Comparison of ENCODE assay signal across 6 cellular contexts in the genomic region with DNA sequence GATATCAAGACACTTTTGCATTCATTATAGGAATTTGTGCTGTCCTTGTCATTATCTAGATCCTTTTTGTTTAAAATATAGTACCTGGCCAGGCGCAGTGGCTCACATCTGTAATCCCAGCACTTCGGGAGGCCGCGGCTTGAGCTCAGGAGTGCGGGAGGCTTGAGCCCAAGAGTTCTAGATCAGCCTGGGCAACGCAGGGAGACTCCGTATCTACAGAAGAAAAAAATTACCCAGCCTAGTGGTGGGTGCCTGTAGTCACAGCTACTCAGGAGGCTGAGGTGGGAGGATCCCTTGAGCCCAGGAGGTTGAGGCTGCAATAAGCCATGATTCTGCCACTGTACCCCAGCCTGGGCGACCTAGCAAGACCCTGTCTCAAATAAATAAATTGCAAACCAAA. TPM values are rescaled to one million over a fixed set of nuclear protein-coding genes. Genes with fewer than 3 reads are reported as not detected.
DNase-seq lines count a peak whose midpoint lies in the region; ATAC-seq and TF ChIP-seq lines count a peak whose summit lies in the region.

No MANE protein-coding gene starts in this region.

- TF ChIP-seq POLR2A in upper lobe of left lung (IDR thresholded peaks at IDR 0.05) (no peak), thyroid gland (IDR thresholded peaks at IDR 0.05) (no peak)

- peak; percentile 51 to 64 for ATAC-seq in upper lobe of left lung (ENCODE audit: low FRiP score in 2 of 2)

- H3K9me2 ChIP-seq in SK-N-SH: no peaks in the 10 kb centered on the region

- no peaks in the 10 kb centered on the region for H3K36me3 ChIP-seq in SK-N-SH (replicated peaks in 1 of 2; ENCODE audit: control insufficient read depth in 1 of 2, insufficient read depth in 2 of 2, low read length in 1 of 2)
- H3K36me3 ChIP-seq in left ventricle myocardium inferior: no peaks in the 10 kb centered on the region
- H3K36me3 ChIP-seq in upper lobe of left lung: no peaks in the 10 kb centered on the region
- no peaks in the 10 kb centered on the region for H3K36me3 ChIP-seq in thyroid gland

- H3K4me3 ChIP-seq in GM12865 (ENCODE audit: low read depth, low read length): peak overlapping the region; percentile 91
- H3K4me3 ChIP-seq in SK-N-SH (ENCODE audit: low read depth in 2 of 2, low read length in 1 of 2): peak overlapping the region; percentile 78 to 94; a peak in 3 of 4 replicates
- H3K4me3 ChIP-seq in left ventricle myocardium inferior: peak overlapping the region; percentile 75
- H3K4me3 ChIP-seq in upper lobe of left lung: peak overlapping the region in 3 of 4 donors; percentile 71 to 95 (median 81)
- H3K4me3 ChIP-seq in thyroid gland (replicated peaks in 1 of 3): peak overlapping the region in 1 of 3 donors; percentile 66

- DNase-seq in GM12865 (ENCODE audit: low read depth) (no peak), SK-N-SH (no peak), left ventricle myocardium inferior (no peak), upper lobe of left lung (peak in 1 of 2 donors; percentile 32), hypothalamus (lab: John Stamatoyannopoulos, UW) (no peak), thyroid gland (no peak)

- no peaks in the 10 kb centered on the region for H3K9me3 ChIP-seq in SK-N-SH
- no peaks in the 10 kb centered on the region for H3K9me3 ChIP-seq in left ventricle myocardium inferior (replicated peaks)
- no peaks in the 10 kb centered on the region for H3K9me3 ChIP-seq in upper lobe of left lung
- no peaks in the 10 kb centered on the region for H3K9me3 ChIP-seq in thyroid gland

- whole genome bisulfite sequencing in SK-N-SH (ENCODE audit: low lambda C conversion rate): 80% methylated on average over 8 of the region's 8 CpGs
- WGBS in upper lobe of left lung, 2 donors: 73 to 81% methylated on average over 8 of the region's 8 CpGs
- WGBS in thyroid gland, 2 donors: 89 to 95% methylated on average over 8 of the region's 8 CpGs

- intact Hi-C loops in left ventricle myocardium inferior (cut with micrococcal nuclease) (no loop called here), thyroid gland (cut with DNase I) (no loop called here)

- no peak for TF ChIP-seq CTCF in GM12865 (IDR thresholded peaks at IDR 0.05; ENCODE audit: insufficient read depth, low read depth, low read length, missing control alignments)
- peak; percentile 36; the same call in 1 of the 2 replicates for TF ChIP-seq CTCF in SK-N-SH (IDR thresholded peaks at IDR 0.05)
- TF ChIP-seq CTCF in left ventricle myocardium inferior (IDR thresholded peaks at IDR 0.05; ENCODE audit: borderline replicate concordance): peak; percentile 29
- TF ChIP-seq CTCF in upper lobe of left lung (IDR thresholded peaks at IDR 0.05): peak in 5 of 6 experiments; percentile 18 to 50 (median 23)
- peak in 3 of 6 experiments; percentile 5 to 29 (median 23) for TF ChIP-seq CTCF in thyroid gland (IDR thresholded peaks at IDR 0.05)

- TF ChIP-seq EP300 in SK-N-SH (IDR thresholded peaks at IDR 0.05; ENCODE audit: borderline replicate concordance in 1 of 2, low read depth in 1 of 2, low read length in 1 of 2) (no peak), upper lobe of left lung (IDR thresholded peaks at IDR 0.05) (no peak)

- peak overlapping the region in 1 of 2 experiments; percentile 56; a peak in 1 of 4 replicates for H3K27ac ChIP-seq in SK-N-SH (ENCODE audit: low read depth in 2 of 2, low read length in 1 of 2)
- H3K27ac ChIP-seq in left ventricle myocardium inferior (replicated peaks): peak overlapping the region; percentile 83
- H3K27ac ChIP-seq in upper lobe of left lung: peak overlapping the region; percentile 2 to 76 (median 63)
- peak overlapping the region in 1 of 3 donors; percentile 62 for H3K27ac ChIP-seq in thyroid gland

- POLR2A ChIA-PET in SK-N-SH (lab: Yijun Ruan, JAX): no interaction called here

- no peak overlapping the region for H3K9ac ChIP-seq in SK-N-SH

- no peaks in the 10 kb centered on the region for H3K27me3 ChIP-seq in SK-N-SH (ENCODE audit: insufficient read depth)
- H3K27me3 ChIP-seq in left ventricle myocardium inferior (ENCODE audit: low read depth): no peaks in the 10 kb centered on the region
- H3K27me3 ChIP-seq in upper lobe of left lung: no peaks in the 10 kb centered on the region
- H3K27me3 ChIP-seq in thyroid gland: no peaks in the 10 kb centered on the region

- peaks cover 4% of the 10 kb centered on the region in 2 experiments; a peak in 2 of 4 replicates for H3K4me1 ChIP-seq in SK-N-SH (ENCODE audit: control insufficient read depth in 1 of 2, insufficient read depth in 2 of 2, low read depth in 1 of 2, low read length in 1 of 2)
- peaks cover 14% of the 10 kb centered on the region for H3K4me1 ChIP-seq in left ventricle myocardium inferior
- H3K4me1 ChIP-seq in upper lobe of left lung: peaks cover 5 to 12% (median 9%) of the 10 kb centered on the region in 4 donors
- peaks cover 0 to 6% of the 10 kb centered on the region in 2 donors for H3K4me1 ChIP-seq in thyroid gland

- CTCF ChIA-PET in SK-N-SH (lab: Yijun Ruan, JAX): interaction anchor here (1.0 to 1.5 kb wide), 4 partner anchors 25 to 82 kb away, joined by 3 to 4 read pairs (median 3); partner anchors contain the start of gene AVPI1

- peaks cover 6% of the 10 kb centered on the region for H3F3A ChIP-seq in SK-N-SH (replicated peaks; ENCODE audit: insufficient read depth)

- H3K4me2 ChIP-seq in SK-N-SH: peak overlapping the region; percentile 69

- H2AFZ ChIP-seq in SK-N-SH (ENCODE audit: low read depth): peak overlapping the region; percentile 90

- peaks cover 17% of the 10 kb centered on the region for H3K79me2 ChIP-seq in SK-N-SH (ENCODE audit: insufficient read depth)

- no peak for TF ChIP-seq RAD21 in SK-N-SH (IDR thresholded peaks at IDR 0.05; ENCODE audit: low read length)

- H4K20me1 ChIP-seq in SK-N-SH (ENCODE audit: insufficient read depth): no peaks in the 10 kb centered on the region

TF ChIP-seq in SK-N-SH, 30 proteins besides CTCF, POLR2A, EP300 and RAD21:
- no peak for TF ChIP-seq JUND (IDR thresholded peaks at IDR 0.05)
TF ChIP-seq in SK-N-SH: peak in this region for 0.

RNA-seq across cellular contexts. Expression of gene MORN4, which starts 0.6 kb away (rescaled TPM):
- polyA plus RNA-seq in SK-N-SH (2012; rRNA removed): 31.4 and 31.7 TPM in 2 replicates
- polyA plus RNA-seq in SK-N-SH (2012; cell fraction: cytosol; rRNA removed): 32.9 and 36.8 TPM in 2 replicates
- 14.5 and 19.6 TPM in 2 replicates for polyA plus RNA-seq in SK-N-SH (2012; cell fraction: nucleus; rRNA removed)
- total RNA-seq in left ventricle myocardium inferior: 13.9 TPM
- 1 to 10 TPM; 1.3 to 7.7 (median 3.2) TPM for total RNA-seq in upper lobe of left lung
- total RNA-seq in thyroid gland: 10 to 100 TPM in 2 of 4 donors, 1 to 10 TPM in 2; 4.6 to 18.9 (median 9.7) TPM

RNA-seq across cellular contexts. Expression of gene PI4K2A, which starts 6.5 kb away (rescaled TPM):
- 23.8 and 31.4 TPM in 2 replicates for polyA plus RNA-seq in SK-N-SH (2012; rRNA removed)
- 18.2 and 23.3 TPM in 2 replicates for polyA plus RNA-seq in SK-N-SH (2012; cell fraction: cytosol; rRNA removed)
- 22.7 and 27.9 TPM in 2 replicates for polyA plus RNA-seq in SK-N-SH (2012; cell fraction: nucleus; rRNA removed)
- total RNA-seq in left ventricle myocardium inferior (12.4 TPM), upper lobe of left lung (10 to 100 TPM; 22.0 to 34.4 (median 28.6) TPM), thyroid gland (10 to 100 TPM; 19.9 to 31.3 (median 24.1) TPM)

RNA-seq across cellular contexts. Expression of gene C10orf62, which starts 44.4 kb away (rescaled TPM):
- polyA plus RNA-seq in SK-N-SH (2012; rRNA removed): 0.07 and 0.19 TPM in 2 replicates
- polyA plus RNA-seq in SK-N-SH (2012; cell fraction: cytosol; rRNA removed): 0.05 TPM in 1 of 2 replicates, not detected in the other
- polyA plus RNA-seq in SK-N-SH (2012; cell fraction: nucleus; rRNA removed): 0.56 and 0.96 TPM in 2 replicates
- total RNA-seq in left ventricle myocardium inferior (1.5 TPM), upper lobe of left lung (1 to 10 TPM in 1 of 6 donors, under 1 TPM in 1, not detected in 4; 0.20 to 7.3 TPM), thyroid gland (1 to 10 TPM in 2 of 4 donors, not detected in 2; 1.0 to 1.1 TPM)

RNA-seq across cellular contexts. Expression of gene HOGA1, which starts 49.7 kb away (rescaled TPM):
- polyA plus RNA-seq in SK-N-SH (2012; rRNA removed): 2.9 and 4.8 TPM in 2 replicates
- polyA plus RNA-seq in SK-N-SH (2012; cell fraction: cytosol; rRNA removed): 1.9 and 3.0 TPM in 2 replicates
- 5.9 and 9.4 TPM in 2 replicates for polyA plus RNA-seq in SK-N-SH (2012; cell fraction: nucleus; rRNA removed)
- total RNA-seq in left ventricle myocardium inferior (47.1 TPM), upper lobe of left lung (1 to 10 TPM in 5 of 6 donors, under 1 TPM in 1; 0.39 to 4.2 (median 1.9) TPM), thyroid gland (1 to 10 TPM in 2 of 4 donors, under 1 TPM in 2; 0.67 to 4.5 (median 0.93) TPM)

RNA-seq across cellular contexts. Expression of gene AVPI1, which starts 53.1 kb away (rescaled TPM):
- 6.3 and 7.0 TPM in 2 replicates for polyA plus RNA-seq in SK-N-SH (2012; rRNA removed)
- 4.0 and 5.0 TPM in 2 replicates for polyA plus RNA-seq in SK-N-SH (2012; cell fraction: cytosol; rRNA removed)
- 5.3 and 6.3 TPM in 2 replicates for polyA plus RNA-seq in SK-N-SH (2012; cell fraction: nucleus; rRNA removed)
- 6.7 TPM for total RNA-seq in left ventricle myocardium inferior
- total RNA-seq in upper lobe of left lung: 10 to 100 TPM; 25.2 to 62.5 (median 45.0) TPM
- total RNA-seq in thyroid gland: 10 to 100 TPM in 2 of 4 donors, 1 to 10 TPM in 2; 6.7 to 17.8 (median 11.2) TPM
